Comparison of ENCODE assay signal across 16 cellular contexts in genomic region chr3:155130001-155130400, GRCh38. TPM values are rescaled to one million over a fixed set of nuclear protein-coding genes. Genes with fewer than 3 reads are reported as not detected.
DNase-seq lines count a peak whose midpoint lies in the region; ATAC-seq and TF ChIP-seq lines count a peak whose summit lies in the region.
"Had no signal": no experiment of that assay in that cellular context is flagged by ENCODE, and none has a peak within 500 bp of the region (broad histone marks: within the 10 kb centered on the region; RNA-seq: fewer than 3 reads in every experiment).

No MANE protein-coding gene starts in this region.

- H2AK5ac ChIP-seq in mesendoderm (ENCODE audit: low read length), result no peak overlapping the region

- ATAC-seq in HG03469 (IDR thresholded peaks at IDR 0.05; ENCODE audit: unreplicated experiment), result no peak
- ATAC-seq: HepG2 had no signal

- no peak for TF ChIP-seq CTCF in neutrophil (IDR thresholded peaks at IDR 0.05)

- H3K36me3 ChIP-seq in Karpas-422 (ENCODE audit: insufficient read depth, low read length) (peaks cover 37% of the 10 kb centered on the region), neutrophil (peaks cover 81% of the 10 kb centered on the region), mesendoderm (ENCODE audit: control insufficient read depth, insufficient read depth, low read length) (no peaks in the 10 kb centered on the region)

- no peak overlapping the region for H3K4me3 ChIP-seq in Karpas-422 (ENCODE audit: low read length)
- no peak overlapping the region for H3K4me3 ChIP-seq in neutrophil (ENCODE audit: low read depth in 1 of 2, low read length in 1 of 2)
- H3K4me3 ChIP-seq in mesendoderm (ENCODE audit: low read length), result no peak overlapping the region

- H3K27ac ChIP-seq in Karpas-422 (ENCODE audit: low read length) (peak overlapping the region; percentile 75), epithelial cell of prostate (peak overlapping the region; percentile 81), neutrophil (peak overlapping the region; percentile 9), mesendoderm (ENCODE audit: low read depth, low read length) (no peak overlapping the region)
- H3K27ac ChIP-seq: 22Rv1 had no signal

- no peak overlapping the region for H2BK5ac ChIP-seq in mesendoderm (ENCODE audit: low read length)

- H3K9ac ChIP-seq in Karpas-422 (ENCODE audit: low read length) (peak overlapping the region; percentile 12), mesendoderm (ENCODE audit: low read length) (no peak overlapping the region)

- no peaks in the 10 kb centered on the region for H3K79me1 ChIP-seq in mesendoderm (ENCODE audit: low read length)

- no peaks in the 10 kb centered on the region for H3K9me2 ChIP-seq in Karpas-422 (replicated peaks; ENCODE audit: insufficient read depth, low read length)

- H3K4ac ChIP-seq in mesendoderm (ENCODE audit: low read depth, low read length), result no peak overlapping the region

- H3K27me3 ChIP-seq in Karpas-422 (ENCODE audit: low read length), result no peaks in the 10 kb centered on the region
- H3K27me3 ChIP-seq in neutrophil, result no peaks in the 10 kb centered on the region
- H3K27me3 ChIP-seq in mesendoderm (ENCODE audit: insufficient read depth, low read length, poor library complexity), result no peaks in the 10 kb centered on the region

- no peaks in the 10 kb centered on the region for H4K20me1 ChIP-seq in Karpas-422 (ENCODE audit: insufficient read depth, low read depth, low read length)

- no peak overlapping the region for H2AFZ ChIP-seq in Karpas-422 (ENCODE audit: low read length)

- no peak overlapping the region for H4K8ac ChIP-seq in mesendoderm (ENCODE audit: low read depth, low read length)

- no peak overlapping the region for H3K18ac ChIP-seq in mesendoderm (ENCODE audit: low read length)

- no peak overlapping the region for H3K56ac ChIP-seq in mesendoderm (ENCODE audit: low read length)

- no peak overlapping the region for H2BK15ac ChIP-seq in mesendoderm (replicated peaks; ENCODE audit: low read depth)

- no peak overlapping the region for H2BK120ac ChIP-seq in mesendoderm (ENCODE audit: low read depth, low read length)

- peak; percentile 24 for DNase-seq in AG08395 (ENCODE audit: low spot score)
- no peak for DNase-seq in Karpas-422
- DNase-seq in epithelial cell of prostate (ENCODE audit: low read depth, low spot score), result no peak
- no peak for DNase-seq in head of caudate nucleus
- no peak for DNase-seq in NCI-H2227 (lab: John Stamatoyannopoulos, UW; ENCODE audit: unreplicated experiment)
- no peak for DNase-seq in mesendoderm
- DNase-seq: DMS53, NCI-H1105 treated with DMSO at 0.1 percent for 48 hours, NCI-H187, NCI-H510A, NCI-H82, SIG-M5 had no signal

- intact Hi-C loops in head of caudate nucleus (cut with DNase I), result no loop called here

- no peak overlapping the region for H4K5ac ChIP-seq in mesendoderm (ENCODE audit: low read length)

- peak overlapping the region; percentile 61 for H3K4me2 ChIP-seq in Karpas-422 (ENCODE audit: low read depth, low read length, poor library complexity, severe bottlenecking)
- H3K4me2 ChIP-seq in mesendoderm (ENCODE audit: low read length), result no peak overlapping the region

- H3K9me3 ChIP-seq in Karpas-422 (ENCODE audit: low read length) (no peaks in the 10 kb centered on the region), neutrophil (no peaks in the 10 kb centered on the region)

- H3K79me2 ChIP-seq in Karpas-422 (ENCODE audit: low read length) (peaks cover 50% of the 10 kb centered on the region), mesendoderm (ENCODE audit: control insufficient read depth, insufficient read depth, low read length) (no peaks in the 10 kb centered on the region)

- H3K23ac ChIP-seq in mesendoderm (ENCODE audit: low read length), result no peak overlapping the region

- H3K4me1 ChIP-seq in Karpas-422 (ENCODE audit: low read length), result peaks cover 49% of the 10 kb centered on the region
- H3K4me1 ChIP-seq in neutrophil (ENCODE audit: control insufficient read depth in 1 of 2, insufficient read depth in 1 of 2, low read depth in 1 of 2, low read length in 1 of 2), result peaks cover 0 to 7% of the 10 kb centered on the region in 2 experiments
- no peaks in the 10 kb centered on the region for H3K4me1 ChIP-seq in mesendoderm (ENCODE audit: control insufficient read depth, low read depth, low read length)

RNA-seq across cellular contexts. Expression of gene MME, which starts 49.9 kb away (rescaled TPM):
- total RNA-seq in Karpas-422 (2014; rRNA removed; shearing (Covaris generic); ENCODE audit: low replicate concordance), result 174 and 196 TPM in 2 replicates
- polyA plus RNA-seq in mesendoderm (2013, experiment 1 of 2), result 16.9 TPM
- polyA plus RNA-seq in mesendoderm (2013, experiment 2 of 2), result 15.7 TPM
- total RNA-seq: HepG2 had no signal
- polyA plus RNA-seq: HepG2 had no signal
